ENCODE assay signal across 14 cellular contexts in the genomic region with DNA sequence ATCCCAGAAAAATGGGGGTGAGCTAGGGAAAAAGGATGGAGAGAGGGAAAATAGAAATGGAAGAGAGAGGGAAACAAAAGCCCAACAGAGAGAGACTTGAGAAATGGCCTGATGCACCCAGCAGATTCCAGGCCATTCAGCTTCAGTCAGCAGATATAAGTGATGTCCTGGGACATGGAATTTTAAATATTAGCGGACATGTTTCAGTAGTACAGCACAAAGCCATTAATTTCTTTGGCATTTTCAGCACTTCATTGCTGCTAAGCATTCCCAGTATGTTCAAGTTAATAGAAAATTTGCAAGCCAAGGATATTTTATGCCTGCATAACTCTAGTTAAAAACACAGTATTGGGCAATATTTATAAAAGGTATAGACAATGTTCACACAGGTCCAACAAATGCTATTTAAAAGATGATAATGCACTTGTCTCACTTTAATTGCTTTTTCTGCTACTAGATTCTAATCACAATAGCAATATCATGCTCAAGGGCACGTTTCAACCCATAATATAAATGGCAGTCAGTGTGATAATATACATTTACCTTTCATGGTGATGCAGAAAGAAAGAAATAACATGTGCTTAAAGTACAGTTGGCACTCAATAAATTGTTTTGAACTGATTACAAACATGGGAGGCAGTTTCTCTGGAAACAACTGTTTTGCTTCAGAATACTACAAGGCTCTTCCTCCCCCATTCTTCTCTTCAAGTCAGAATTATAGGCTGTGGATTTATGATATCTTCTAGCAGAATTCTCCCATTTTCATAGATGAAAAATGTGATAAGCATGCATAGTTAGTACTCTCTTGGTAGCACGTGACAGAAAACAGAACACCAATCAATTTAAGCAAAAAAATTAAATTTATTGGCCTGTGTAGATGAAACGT.
DNase-seq lines count a peak whose midpoint lies in the region; ATAC-seq and TF ChIP-seq lines count a peak whose summit lies in the region.
"Had no signal": no experiment of that assay in that cellular context is flagged by ENCODE, and none has a peak within 500 bp of the region (broad histone marks: within the 10 kb centered on the region; RNA-seq: fewer than 3 reads in every experiment).

No MANE protein-coding gene starts in this region.

- CTCF ChIA-PET in SK-N-SH (lab: Yijun Ruan, JAX): interaction anchor here (0.5 to 1.1 kb wide), 6 partner anchors 70 to 143 kb away, joined by 3 to 4 read pairs (median 4); no protein-coding TSS in a partner anchor

- no peak overlapping the region for H2AFZ ChIP-seq in SK-N-SH (ENCODE audit: low read depth)
- no peak overlapping the region for H2AFZ ChIP-seq in trophoblast cell (ENCODE audit: insufficient read depth, low read length, poor library complexity)

- no peaks in the 10 kb centered on the region for H3K79me1 ChIP-seq in trophoblast cell (ENCODE audit: low read length)

- no peak for TF ChIP-seq CTCF in SK-N-SH (IDR thresholded peaks at IDR 0.05)

- no peaks in the 10 kb centered on the region for H3K79me2 ChIP-seq in SK-N-SH (ENCODE audit: insufficient read depth)
- H3K79me2 ChIP-seq in trophoblast cell (ENCODE audit: control insufficient read depth, insufficient read depth, low read length, poor library complexity): no peaks in the 10 kb centered on the region

- DNase-seq in SK-N-SH: peak; percentile 26
- DNase-seq in left kidney (ENCODE audit: low read depth, low spot score): peak; percentile 31
- peak; percentile 31 to 89 for DNase-seq in trophoblast cell
- no peak for DNase-seq in NCI-H524 (lab: John Stamatoyannopoulos, UW)
- DNase-seq in GOT3 (lab: John Stamatoyannopoulos, UW): no peak
- DNase-seq in retina: no peak
- DNase-seq: Calu3; CD8-positive, alpha-beta T cell; GF-D8 had no signal

- H3K36me3 ChIP-seq in SK-N-SH (replicated peaks in 1 of 2; ENCODE audit: control insufficient read depth in 1 of 2, insufficient read depth in 2 of 2, low read length in 1 of 2): no peaks in the 10 kb centered on the region
- no peaks in the 10 kb centered on the region for H3K36me3 ChIP-seq in trophoblast cell (ENCODE audit: control insufficient read depth in 1 of 2, insufficient read depth in 2 of 2, low read length in 2 of 2)
- H3K36me3 ChIP-seq: BLaER1 treated with 17β-estradiol and CSF1 and Interleukin-3, amounts not matched to agents 10 nM and 100 nM; HAP-1 had no signal

- H2BK120ac ChIP-seq in trophoblast cell (ENCODE audit: insufficient read depth, low read length, poor library complexity): no peak overlapping the region

- no peaks in the 10 kb centered on the region for H4K20me1 ChIP-seq in SK-N-SH (ENCODE audit: insufficient read depth)
- H4K20me1 ChIP-seq: BLaER1 treated with 17β-estradiol and CSF1 and Interleukin-3, amounts not matched to agents 10 nM and 100 nM had no signal

- peak in 1 of 2 experiments; percentile 50; a peak in 2 of 4 replicates for TF ChIP-seq EP300 in SK-N-SH (IDR thresholded peaks at IDR 0.05; ENCODE audit: borderline replicate concordance in 1 of 2, low read depth in 1 of 2, low read length in 1 of 2)

- ATAC-seq in SK-N-SH treated with all-trans-retinoic acid at 6 μM for 48 hours: no peak
- ATAC-seq: A549; CD8-positive, alpha-beta T cell had no signal

- H2BK5ac ChIP-seq in trophoblast cell (ENCODE audit: low read depth, low read length, poor library complexity): no peak overlapping the region

- no peaks in the 10 kb centered on the region for H3K9me2 ChIP-seq in SK-N-SH

- H2BK12ac ChIP-seq in trophoblast cell (ENCODE audit: low read length): no peak overlapping the region

- POLR2A ChIA-PET in SK-N-SH (lab: Yijun Ruan, JAX): interaction anchor here (1.1 to 2.1 kb wide), 3 partner anchors 107 to 136 kb away, joined by 3 to 13 read pairs (median 5); partner anchors contain the start of gene MAGI3

- no peak for TF ChIP-seq RAD21 in SK-N-SH (IDR thresholded peaks at IDR 0.05; ENCODE audit: low read length)

- H4K91ac ChIP-seq in trophoblast cell (ENCODE audit: low read depth, low read length): no peak overlapping the region

- no peaks in the 10 kb centered on the region for H3F3A ChIP-seq in SK-N-SH (replicated peaks; ENCODE audit: insufficient read depth)

- H3K18ac ChIP-seq in trophoblast cell (ENCODE audit: low read length): no peak overlapping the region

- no peak overlapping the region for H3K9ac ChIP-seq in SK-N-SH
- H3K9ac ChIP-seq in trophoblast cell (ENCODE audit: low read length): no peak overlapping the region
- H3K9ac ChIP-seq: BLaER1 treated with 17β-estradiol and CSF1 and Interleukin-3, amounts not matched to agents 10 nM and 100 nM had no signal

- no peak overlapping the region for H4K12ac ChIP-seq in trophoblast cell (ENCODE audit: low read depth, low read length)

- H3K4me3 ChIP-seq in SK-N-SH (ENCODE audit: low read depth in 2 of 2, low read length in 1 of 2): no peak overlapping the region
- no peak overlapping the region for H3K4me3 ChIP-seq in trophoblast cell (ENCODE audit: low read depth, low read length)
- H3K4me3 ChIP-seq: A549; BLaER1 treated with 17β-estradiol and CSF1 and Interleukin-3, amounts not matched to agents 10 nM and 100 nM; HAP-1 had no signal

- H3K4me2 ChIP-seq in SK-N-SH (no peak overlapping the region), trophoblast cell (ENCODE audit: low read length) (no peak overlapping the region)
- H3K4me2 ChIP-seq: A549; BLaER1 treated with 17β-estradiol and CSF1 and Interleukin-3, amounts not matched to agents 10 nM and 100 nM had no signal

- no peak overlapping the region for H4K8ac ChIP-seq in trophoblast cell (ENCODE audit: low read depth, low read length)

- H3K23ac ChIP-seq in trophoblast cell (ENCODE audit: low read length): no peak overlapping the region

- H3K9me3 ChIP-seq in SK-N-SH (no peaks in the 10 kb centered on the region), trophoblast cell (ENCODE audit: insufficient read depth, low read depth, low read length) (no peaks in the 10 kb centered on the region)
- H3K9me3 ChIP-seq: A549; BLaER1 treated with 17β-estradiol and CSF1 and Interleukin-3, amounts not matched to agents 10 nM and 100 nM; HAP-1 had no signal

- peaks cover 0 to 29% of the 10 kb centered on the region in 2 experiments; a peak in 2 of 4 replicates for H3K4me1 ChIP-seq in SK-N-SH (ENCODE audit: control insufficient read depth in 1 of 2, insufficient read depth in 2 of 2, low read depth in 1 of 2, low read length in 1 of 2)
- no peaks in the 10 kb centered on the region for H3K4me1 ChIP-seq in trophoblast cell (ENCODE audit: control insufficient read depth in 1 of 2, insufficient read depth in 2 of 2, low read length in 2 of 2)
- H3K4me1 ChIP-seq: A549; BLaER1 treated with 17β-estradiol and CSF1 and Interleukin-3, amounts not matched to agents 10 nM and 100 nM; HAP-1 had no signal

- H3K27me3 ChIP-seq in SK-N-SH (ENCODE audit: insufficient read depth) (no peaks in the 10 kb centered on the region), trophoblast cell (ENCODE audit: insufficient read depth, low read length) (no peaks in the 10 kb centered on the region)
- H3K27me3 ChIP-seq: BLaER1 treated with 17β-estradiol and CSF1 and Interleukin-3, amounts not matched to agents 10 nM and 100 nM had no signal

- 42% methylated on average over 4 of the region's 4 CpGs for WGBS in SK-N-SH (ENCODE audit: low lambda C conversion rate)
- WGBS in trophoblast cell (ENCODE audit: extremely low coverage, insufficient coverage, insufficient read length): no CpG with 5 or more reads among the region's 4 CpGs

- H3K27ac ChIP-seq in SK-N-SH (ENCODE audit: low read depth in 2 of 2, low read length in 1 of 2) (peak overlapping the region in 1 of 2 experiments; percentile 98; a peak in 2 of 4 replicates), trophoblast cell (ENCODE audit: low read depth, low read length) (no peak overlapping the region)
- H3K27ac ChIP-seq: 22Rv1; A549; BLaER1 treated with 17β-estradiol and CSF1 and Interleukin-3, amounts not matched to agents 10 nM and 100 nM had no signal

- no peak overlapping the region for H2AK5ac ChIP-seq in trophoblast cell (ENCODE audit: low read length)

- no peak overlapping the region for H3K4ac ChIP-seq in trophoblast cell (ENCODE audit: low read depth, low read length)

- no peak overlapping the region for H3K14ac ChIP-seq in trophoblast cell (ENCODE audit: low read length)

TF ChIP-seq in SK-N-SH, 30 proteins besides CTCF, POLR2A, EP300 and RAD21 (continues in another document):
- TF ChIP-seq FOXM1 (IDR thresholded peaks at IDR 0.05; ENCODE audit: low read depth) (no peak), FOXJ3 (CRISPR knock-in tag; IDR thresholded peaks at IDR 0.05) (peak; percentile 69; the same call in 1 of the 2 replicates), RCOR1 (IDR thresholded peaks at IDR 0.05; ENCODE audit: low read length) (peak; percentile 14; the same call in 1 of the 2 replicates), NFIC (IDR thresholded peaks at IDR 0.05; ENCODE audit: borderline replicate concordance) (no peak), GATA2 (CRISPR knock-in tag; IDR thresholded peaks at IDR 0.05) (peak; percentile 91), YY1 (IDR thresholded peaks at IDR 0.05; ENCODE audit: low read depth) (no peak)

TF ChIP-seq in SK-N-SH treated with all-trans-retinoic acid at 6 μM for 48 hours, 23 proteins besides CTCF, POLR2A, EP300 and RAD21 (continues in another document):
- TF ChIP-seq GLIS3 (CRISPR knock-in tag; IDR thresholded peaks at IDR 0.05) (no peak), POU6F1 (CRISPR knock-in tag; IDR thresholded peaks at IDR 0.05; ENCODE audit: borderline replicate concordance, low read depth) (no peak)
- TF ChIP-seq, protein P1, sequence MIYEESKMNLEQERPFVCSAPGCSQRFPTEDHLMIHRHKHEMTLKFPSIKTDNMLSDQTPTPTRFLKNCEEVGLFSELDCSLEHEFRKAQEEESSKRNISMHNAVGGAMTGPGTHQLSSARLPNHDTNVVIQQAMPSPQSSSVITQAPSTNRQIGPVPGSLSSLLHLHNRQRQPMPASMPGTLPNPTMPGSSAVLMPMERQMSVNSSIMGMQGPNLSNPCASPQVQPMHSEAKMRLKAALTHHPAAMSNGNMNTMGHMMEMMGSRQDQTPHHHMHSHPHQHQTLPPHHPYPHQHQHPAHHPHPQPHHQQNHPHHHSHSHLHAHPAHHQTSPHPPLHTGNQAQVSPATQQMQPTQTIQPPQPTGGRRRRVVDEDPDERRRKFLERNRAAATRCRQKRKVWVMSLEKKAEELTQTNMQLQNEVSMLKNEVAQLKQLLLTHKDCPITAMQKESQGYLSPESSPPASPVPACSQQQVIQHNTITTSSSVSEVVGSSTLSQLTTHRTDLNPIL (CRISPR knock-in tag; IDR thresholded peaks at IDR 0.05; ENCODE audit: low read depth): no peak

Comparison
In these comparisons a context has a peak if more than half of its experiments do, and no peak if none do; other contexts are left out.
1. DNase-seq: peak in SK-N-SH (single experiment), left kidney (single experiment) and trophoblast cell (2 of 2); none in NCI-H524 (0 of 2), GOT3 (single experiment) and retina (single experiment).